22 cellular contexts compared by ENCODE assay signal in the genomic region with DNA sequence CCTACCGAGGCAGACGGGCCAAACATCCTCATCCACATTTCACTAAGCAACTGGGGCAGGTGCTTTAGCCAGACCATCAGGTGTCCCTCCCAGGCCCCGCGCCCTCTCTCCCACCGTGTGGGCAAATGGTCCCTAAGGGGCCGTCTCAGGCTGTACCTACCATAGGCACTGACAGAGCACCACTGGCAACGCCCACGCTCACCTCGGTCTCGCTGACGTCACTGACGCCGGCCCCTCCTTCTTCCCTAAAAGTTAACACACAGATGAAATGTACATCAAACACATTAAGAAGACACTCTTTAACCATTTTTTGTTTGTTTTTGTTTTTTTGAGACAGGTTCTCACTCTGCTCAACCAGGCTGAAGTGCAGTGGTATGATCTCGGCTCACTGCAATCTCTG. TPM values are rescaled to one million over a fixed set of nuclear protein-coding genes. Genes with fewer than 3 reads are reported as not detected.
"Had no signal": no experiment of that assay in that cellular context is flagged by ENCODE, and none has a peak within 500 bp of the region (broad histone marks: within the 10 kb centered on the region; RNA-seq: fewer than 3 reads in every experiment).

No MANE protein-coding gene starts in this region.

- DNase-seq: dorsolateral prefrontal cortex; effector CD4-positive, alpha-beta T cell; endodermal cell; foreskin fibroblast; gastrocnemius medialis; head of caudate nucleus; left cardiac atrium; left lung; mesenchymal stem cell; mucosa of descending colon; naive B cell; stimulated activated CD4-positive, alpha-beta T cell treated with anti-CD3 and anti-CD28 coated beads, Interleukin-12 subunit alpha, Interleukin-12 subunit beta, amount 100 ng/mL, for 4 hours; stimulated activated CD4-positive, alpha-beta T cell treated with anti-CD3 and anti-CD28 coated beads, Interleukin-1b, Interleukin-23, amount 100 ng/mL, for 48 hours; stimulated activated CD4-positive, alpha-beta T cell treated with anti-CD3 and anti-CD28 coated beads, Interleukin-4, amount 100 ng/mL, for 1 hour; stimulated activated CD8-positive, alpha-beta memory T cell treated with anti-CD3 and anti-CD28 coated beads, Interleukin-4, amount 100 ng/mL, for 48 hours; stimulated activated naive CD8-positive, alpha-beta T cell treated with anti-CD3 and anti-CD28 coated beads, Interleukin-15, Interleukin-2, amounts not matched to agents 100 U/mL and 50 U/mL, for 24 hours; substantia nigra; testis; tibial artery had no signal

- H3K4me1 Mint-ChIP-seq: endodermal cell had no signal

- H3K27ac Mint-ChIP-seq: endodermal cell had no signal

- ATAC-seq: gastrocnemius medialis; left cardiac atrium; sciatic nerve; stimulated activated naive CD8-positive, alpha-beta T cell treated with anti-CD3 and anti-CD28 coated beads, Interleukin-15, Interleukin-2, amounts not matched to agents 100 U/mL and 50 U/mL, for 24 hours had no signal

- H3K9me3 Mint-ChIP-seq: endodermal cell, mesothelial cell of epicardium, naive B cell, type B pancreatic cell had no signal

- H3K36me3 Mint-ChIP-seq: naive B cell had no signal

- H3K4me3 Mint-ChIP-seq: endodermal cell, mesothelial cell of epicardium, naive B cell had no signal

- H3K27me3 Mint-ChIP-seq: naive B cell, type B pancreatic cell had no signal

RNA-seq across cellular contexts. Expression of a gene that starts 30.8 kb away (rescaled TPM):
- total RNA-seq: gastrocnemius medialis, left cardiac atrium, sciatic nerve had no signal
